In genomic region chrX:71432733-71433132, GRCh38 we compare ENCODE assay signal across 17 cellular contexts.
DNase-seq lines count a peak whose midpoint lies in the region; ATAC-seq, FAIRE-seq and TF ChIP-seq lines count a peak whose summit lies in the region.
"Had no signal": no experiment of that assay in that cellular context is flagged by ENCODE, and none has a peak within 500 bp of the region (broad histone marks: within the 10 kb centered on the region; RNA-seq: fewer than 3 reads in every experiment).

No MANE protein-coding gene starts in this region.

- TF ChIP-seq CTCF in activated B cell treated with CpG ODN at 0.5 μM for 24 hours (IDR thresholded peaks at IDR 0.05) = no peak

- no peaks in the 10 kb centered on the region for H3K27me3 Mint-ChIP-seq in activated B cell treated with CpG ODN at 0.5 μM for 24 hours
- no peaks in the 10 kb centered on the region for H3K27me3 Mint-ChIP-seq in effector memory CD8-positive, alpha-beta T cell
- H3K27me3 Mint-ChIP-seq: B cell; CD4-positive, CD25-positive, alpha-beta regulatory T cell had no signal

- no peaks in the 10 kb centered on the region for H3K4me1 Mint-ChIP-seq in activated B cell treated with CpG ODN at 0.5 μM for 24 hours
- peaks cover 0 to 6% of the 10 kb centered on the region in 2 donors for H3K4me1 Mint-ChIP-seq in effector memory CD8-positive, alpha-beta T cell (ENCODE audit: low read depth in 2 of 2)
- H3K4me1 Mint-ChIP-seq: B cell, GM23338, H9 had no signal

- H3K27ac Mint-ChIP-seq in activated B cell treated with CpG ODN at 0.5 μM for 24 hours = peak overlapping the region; percentile 53
- H3K27ac Mint-ChIP-seq in effector memory CD8-positive, alpha-beta T cell = peak overlapping the region; percentile 3 to 41
- H3K27ac Mint-ChIP-seq: B cell, GM23338, H9 had no signal

- H3K9me3 Mint-ChIP-seq in activated B cell treated with CpG ODN at 0.5 μM for 24 hours = no peaks in the 10 kb centered on the region
- no peaks in the 10 kb centered on the region for H3K9me3 Mint-ChIP-seq in effector memory CD8-positive, alpha-beta T cell
- H3K9me3 Mint-ChIP-seq: CD8-positive, alpha-beta T cell; GM23338 had no signal

- DNase-seq in GM19239 (ENCODE audit: insufficient read length, low spot score) = no peak
- no peak for DNase-seq in activated B cell treated with CpG ODN at 0.5 μM for 24 hours
- DNase-seq in effector memory CD8-positive, alpha-beta T cell = no peak
- DNase-seq in SW480 (ENCODE audit: low spot score) = no peak
- DNase-seq: Caco-2; CD4-positive, CD25-positive, alpha-beta regulatory T cell; CD8-positive, alpha-beta T cell; DMS153; DND-41; H9 had no signal

- intact Hi-C loops in activated B cell treated with CpG ODN at 0.5 μM for 24 hours (cut with micrococcal nuclease) = no loop called here

- H3K4me3 Mint-ChIP-seq in activated B cell treated with CpG ODN at 0.5 μM for 24 hours = no peak overlapping the region
- H3K4me3 Mint-ChIP-seq in effector memory CD8-positive, alpha-beta T cell = no peak overlapping the region
- H3K4me3 Mint-ChIP-seq: B cell; CD4-positive, CD25-positive, alpha-beta regulatory T cell; CD8-positive, alpha-beta T cell; GM23338; H9 had no signal

- FAIRE-seq in GM19239 (lab: Jason Lieb, UNC) = peak; percentile 63
- FAIRE-seq: G401.6, GM12892 had no signal

- CTCF ChIA-PET in activated B cell treated with CpG ODN at 0.5 μM for 24 hours (lab: Charles Lee) = no interaction called here

- peaks cover 46% of the 10 kb centered on the region for H3K36me3 Mint-ChIP-seq in activated B cell treated with CpG ODN at 0.5 μM for 24 hours (ENCODE audit: low read depth)
- peaks cover 24% of the 10 kb centered on the region for H3K36me3 Mint-ChIP-seq in effector memory CD8-positive, alpha-beta T cell (ENCODE audit: insufficient read depth)

- POLR2A ChIA-PET in activated B cell treated with CpG ODN at 0.5 μM for 24 hours (lab: Charles Lee) = no interaction called here

- ATAC-seq in activated B cell treated with CpG ODN at 0.5 μM for 24 hours (ENCODE audit: low read depth) (no peak), HG02852 (IDR thresholded peaks at IDR 0.05; ENCODE audit: unreplicated experiment) (no peak), GM21528 (IDR thresholded peaks at IDR 0.05; ENCODE audit: low FRiP score, unreplicated experiment) (no peak)
- ATAC-seq in effector memory CD8-positive, alpha-beta T cell (replicated peaks) = no peak
- ATAC-seq: CD8-positive, alpha-beta T cell; GM23338; HCT116 had no signal
